ENCODE assay signal across 8 cellular contexts in the genomic region with DNA sequence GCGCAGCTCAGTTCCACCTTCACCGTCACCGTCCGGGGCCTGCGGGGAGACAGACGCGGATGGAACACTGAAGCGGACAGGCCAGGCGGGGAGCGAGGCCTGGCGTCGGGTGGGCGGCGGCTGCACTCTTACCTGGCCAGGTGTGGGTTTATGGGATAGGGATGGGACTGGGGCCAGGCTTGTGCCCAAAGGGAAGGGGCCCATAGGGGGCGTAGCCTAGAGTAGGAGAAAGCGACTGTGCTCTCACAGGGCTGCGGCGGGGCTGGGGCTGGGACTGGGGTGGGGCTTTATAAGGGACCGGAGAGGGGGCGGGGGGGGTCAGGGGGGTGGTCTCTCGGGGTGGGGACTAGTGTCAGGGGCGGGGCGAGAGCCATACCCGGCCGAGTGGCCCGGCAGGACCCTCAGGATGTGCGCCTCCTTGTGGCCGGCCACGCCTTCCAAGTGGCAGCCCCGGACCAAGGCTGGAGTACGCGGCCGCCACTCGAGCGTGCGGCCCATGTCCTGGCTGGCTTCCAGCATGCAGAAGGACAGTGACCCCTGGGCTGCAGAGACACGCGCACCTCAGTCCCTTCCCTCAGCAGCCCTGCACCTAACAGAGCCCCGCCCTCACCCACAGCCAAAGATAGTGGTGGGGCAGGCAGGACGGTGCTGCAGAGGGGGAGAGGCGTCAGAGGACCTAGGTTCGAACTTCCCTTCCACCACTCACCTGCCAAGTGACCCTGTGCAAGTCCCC. TPM values are rescaled to one million over a fixed set of nuclear protein-coding genes. Genes with fewer than 3 reads are reported as not detected.
DNase-seq lines count a peak whose midpoint lies in the region; ATAC-seq, FAIRE-seq and TF ChIP-seq lines count a peak whose summit lies in the region.
"Had no signal": no experiment of that assay in that cellular context is flagged by ENCODE, and none has a peak within 500 bp of the region (broad histone marks: within the 10 kb centered on the region; RNA-seq: fewer than 3 reads in every experiment).

No MANE protein-coding gene starts in this region.

- no peak overlapping the region for H3K4me3 ChIP-seq in left lung

- no peak overlapping the region for H3K4me3 Mint-ChIP-seq in activated CD4-positive, alpha-beta memory T cell treated with anti-CD3 and anti-CD28 coated beads for 36 hours
- H3K4me3 Mint-ChIP-seq: dendritic cell treated with granulocyte-macrophage colony-stimulating factor and Interleukin-4, amounts not matched to agents 40 ng/mL and 50 ng/mL, for 4 days had no signal

- ATAC-seq in left lung (peak; percentile 33), HG03159 (IDR thresholded peaks at IDR 0.05; ENCODE audit: unreplicated experiment) (no peak)

- H3K9me3 Mint-ChIP-seq in activated CD4-positive, alpha-beta memory T cell treated with anti-CD3 and anti-CD28 coated beads for 36 hours, result no peaks in the 10 kb centered on the region
- H3K9me3 Mint-ChIP-seq: dendritic cell treated with granulocyte-macrophage colony-stimulating factor and Interleukin-4, amounts not matched to agents 40 ng/mL and 50 ng/mL, for 4 days had no signal

- H3K27me3 Mint-ChIP-seq in activated CD4-positive, alpha-beta memory T cell treated with anti-CD3 and anti-CD28 coated beads for 36 hours, result no peaks in the 10 kb centered on the region
- H3K27me3 Mint-ChIP-seq: dendritic cell treated with granulocyte-macrophage colony-stimulating factor and Interleukin-4, amounts not matched to agents 40 ng/mL and 50 ng/mL, for 4 days had no signal

- no peaks in the 10 kb centered on the region for H3K27me3 ChIP-seq in left lung

- peaks cover 1% of the 10 kb centered on the region for H3K36me3 Mint-ChIP-seq in activated CD4-positive, alpha-beta memory T cell treated with anti-CD3 and anti-CD28 coated beads for 36 hours

- CTCF ChIA-PET in activated CD4-positive, alpha-beta memory T cell treated with anti-CD3 and anti-CD28 coated beads for 36 hours (lab: Charles Lee), result interaction anchor here (0.6 to 1.3 kb wide), 2 partner anchors 91 to 224 kb away, joined by 3 to 4 read pairs; partner anchors contain the start of gene TOR2A

- FAIRE-seq in D721Med (lab: Jason Lieb, UNC), result no peak

- peaks cover 0 to 83% of the 10 kb centered on the region in 2 donors for H3K36me3 ChIP-seq in left lung

- no peak overlapping the region for H3K27ac Mint-ChIP-seq in activated CD4-positive, alpha-beta memory T cell treated with anti-CD3 and anti-CD28 coated beads for 36 hours
- H3K27ac Mint-ChIP-seq: dendritic cell treated with granulocyte-macrophage colony-stimulating factor and Interleukin-4, amounts not matched to agents 40 ng/mL and 50 ng/mL, for 4 days had no signal

- H3K9me3 ChIP-seq in left lung, result no peaks in the 10 kb centered on the region

- in situ Hi-C loops in SK-MEL-5 (cut with HindIII; ENCODE audit: low pct_unique_long_range_greater_than_20kb, low sequenced_read_pairs), result no loop called here

- peak overlapping the region in 1 of 2 donors; percentile 5 for H3K27ac ChIP-seq in left lung

- TF ChIP-seq CTCF in D721Med (IDR thresholded peaks at IDR 0.05; ENCODE audit: insufficient read depth, missing control alignments) (peak; percentile 35), left lung (IDR thresholded peaks at IDR 0.05) (peak; percentile 12 to 24)

- POLR2A ChIA-PET in activated CD4-positive, alpha-beta memory T cell treated with anti-CD3 and anti-CD28 coated beads for 36 hours (lab: Charles Lee), result interaction anchor here (0.6 kb wide), 1 partner anchor 51 kb away, joined by 3 read pairs; no protein-coding TSS in a partner anchor

- peaks cover 12 to 47% of the 10 kb centered on the region in 2 donors for H3K4me1 ChIP-seq in left lung

- no peaks in the 10 kb centered on the region for H3K4me1 Mint-ChIP-seq in activated CD4-positive, alpha-beta memory T cell treated with anti-CD3 and anti-CD28 coated beads for 36 hours (ENCODE audit: low read depth)

- intact Hi-C loops in left lung (cut with DNase I), result no loop called here
- intact Hi-C loops in activated CD4-positive, alpha-beta memory T cell treated with anti-CD3 and anti-CD28 coated beads for 36 hours (cut with micrococcal nuclease), result no loop called here

- peak; percentile 61 for DNase-seq in D721Med (ENCODE audit: insufficient read length, low spot score)
- DNase-seq in SK-MEL-5 (ENCODE audit: low read depth, low spot score), result peak; percentile 28
- DNase-seq in left lung, result no peak
- DNase-seq in DMS79 (lab: John Stamatoyannopoulos, UW), result no peak
- DNase-seq in activated CD4-positive, alpha-beta memory T cell treated with anti-CD3 and anti-CD28 coated beads for 36 hours, result no peak
- DNase-seq: NCI-H2171 had no signal

RNA-seq across cellular contexts. Expression of gene FPGS, which starts 22.8 kb away (rescaled TPM):
- 41.4 and 45.2 TPM in 2 replicates for total RNA-seq in SK-MEL-5 (2014; rRNA removed; shearing (Covaris generic))
- 55.6 and 63.7 TPM in 2 replicates for polyA plus RNA-seq in SK-MEL-5 (2015; cell fraction: cytosol; rRNA removed)
- polyA plus RNA-seq in SK-MEL-5 (2015; cell fraction: nucleus; rRNA removed), result 90.7 and 121 TPM in 2 replicates
- total RNA-seq in left lung, result 10 to 100 TPM; 59.3 to 97.4 TPM
- total RNA-seq in activated CD4-positive, alpha-beta memory T cell treated with anti-CD3 and anti-CD28 coated beads for 36 hours, result 10 to 100 TPM; 80.0 to 83.9 TPM

RNA-seq across cellular contexts. Expression of gene ENG, which starts 29.0 kb away (rescaled TPM):
- total RNA-seq in SK-MEL-5 (2014; rRNA removed; shearing (Covaris generic)), result 3.7 and 5.5 TPM in 2 replicates
- polyA plus RNA-seq in SK-MEL-5 (2015; cell fraction: cytosol; rRNA removed), result 52.6 and 58.6 TPM in 2 replicates
- polyA plus RNA-seq in SK-MEL-5 (2015; cell fraction: nucleus; rRNA removed), result 10.0 and 15.4 TPM in 2 replicates
- 100 to 1,000 TPM; 173 to 354 TPM for total RNA-seq in left lung
- total RNA-seq in activated CD4-positive, alpha-beta memory T cell treated with anti-CD3 and anti-CD28 coated beads for 36 hours, result 10 to 100 TPM; 12.0 to 12.2 TPM

RNA-seq across cellular contexts. Expression of gene CDK9, which starts 39.7 kb away (rescaled TPM):
- total RNA-seq in SK-MEL-5 (2014; rRNA removed; shearing (Covaris generic)), result 22.1 and 32.7 TPM in 2 replicates
- polyA plus RNA-seq in SK-MEL-5 (2015; cell fraction: cytosol; rRNA removed), result 52.5 and 54.8 TPM in 2 replicates
- polyA plus RNA-seq in SK-MEL-5 (2015; cell fraction: nucleus; rRNA removed), result 62.8 and 77.0 TPM in 2 replicates
- total RNA-seq in left lung, result 10 to 100 TPM; 78.8 to 83.4 TPM
- total RNA-seq in activated CD4-positive, alpha-beta memory T cell treated with anti-CD3 and anti-CD28 coated beads for 36 hours, result 10 to 100 TPM; 99.4 to 99.6 TPM

RNA-seq across cellular contexts. Expression of gene SH2D3C, which starts 47.0 kb away (rescaled TPM):
- 0.08 and 0.11 TPM in 2 replicates for total RNA-seq in SK-MEL-5 (2014; rRNA removed; shearing (Covaris generic))
- 0.20 and 0.82 TPM in 2 replicates for polyA plus RNA-seq in SK-MEL-5 (2015; cell fraction: cytosol; rRNA removed)
- not detected in 2 replicates for polyA plus RNA-seq in SK-MEL-5 (2015; cell fraction: nucleus; rRNA removed)
- total RNA-seq in left lung, result 10 to 100 TPM; 21.7 to 41.9 TPM
- total RNA-seq in activated CD4-positive, alpha-beta memory T cell treated with anti-CD3 and anti-CD28 coated beads for 36 hours, result 10 to 100 TPM; 34.5 to 35.3 TPM

RNA-seq across cellular contexts. Expression of gene AK1, which starts 52.0 kb away (rescaled TPM):
- 50.6 and 53.0 TPM in 2 replicates for total RNA-seq in SK-MEL-5 (2014; rRNA removed; shearing (Covaris generic))
- polyA plus RNA-seq in SK-MEL-5 (2015; cell fraction: cytosol; rRNA removed), result 39.1 and 65.1 TPM in 2 replicates
- polyA plus RNA-seq in SK-MEL-5 (2015; cell fraction: nucleus; rRNA removed), result 38.5 and 43.8 TPM in 2 replicates
- total RNA-seq in left lung, result 100 to 1,000 TPM; 111 to 264 TPM
- 10 to 100 TPM; 27.7 to 28.5 TPM for total RNA-seq in activated CD4-positive, alpha-beta memory T cell treated with anti-CD3 and anti-CD28 coated beads for 36 hours

Comparison
In these comparisons a context has a peak if more than half of its experiments do, and no peak if none do; other contexts are left out.
1. DNase-seq: peak in D721Med (single experiment) and SK-MEL-5 (single experiment); none in left lung (0 of 2), DMS79 (single experiment) and activated CD4-positive, alpha-beta memory T cell treated with anti-CD3 and anti-CD28 coated beads for 36 hours (single experiment).
2. RNA of gene ENG, which starts 29.0 kb away (total RNA-seq): 173 to 354 TPM in left lung; 12.0 to 12.2 TPM in activated CD4-positive, alpha-beta memory T cell treated with anti-CD3 and anti-CD28 coated beads for 36 hours and 3.7 to 5.5 TPM in SK-MEL-5; every median in the first group is over 10 times any median in the second.